8 cellular contexts compared by ENCODE assay signal in genomic region chr1:52726265-52727113, GRCh38. TPM values are rescaled to one million over a fixed set of nuclear protein-coding genes. Genes with fewer than 3 reads are reported as not detected.
DNase-seq lines count a peak whose midpoint lies in the region; ATAC-seq and TF ChIP-seq lines count a peak whose summit lies in the region.

TSS of gene ZYG11B (plus strand) at chr1:52726453. CDS start at chr1:52726654, 201 bp downstream.

- peak within 1 kb of the TSS; percentile 54 for H3K9ac ChIP-seq in rectal smooth muscle tissue (ENCODE audit: low read length)

- H3K9me3 ChIP-seq in ascending aorta, result no peaks in the 10 kb centered on the region
- H3K9me3 ChIP-seq in right cardiac atrium (ENCODE audit: control insufficient read depth, low read length), result no peaks in the 10 kb centered on the region
- H3K9me3 ChIP-seq in vagina, result no peaks in the 10 kb centered on the region

- peak; percentile 95 for ATAC-seq in GM18505 (IDR thresholded peaks at IDR 0.05; ENCODE audit: unreplicated experiment)
- peak; percentile 93 for ATAC-seq in HG02970 (IDR thresholded peaks at IDR 0.05; ENCODE audit: low FRiP score, unreplicated experiment)
- ATAC-seq in right cardiac atrium, result peak; percentile 97 to 98

- WGBS in right cardiac atrium, result under 1% methylated on average over 59 of the region's 59 CpGs

- no peak for TF ChIP-seq CTCF in ascending aorta (IDR thresholded peaks at IDR 0.05)
- no peak for TF ChIP-seq CTCF in vagina (IDR thresholded peaks at IDR 0.05)

- H3K27ac ChIP-seq in ascending aorta (peak within 1 kb of the TSS; percentile 69 to 82), right cardiac atrium (ENCODE audit: low read length) (peak within 1 kb of the TSS; percentile 91), rectal smooth muscle tissue (ENCODE audit: low read depth, low read length) (peak within 1 kb of the TSS; percentile 78), vagina (peak within 1 kb of the TSS; percentile 88)

- no peaks in the 10 kb centered on the region for H3K36me3 ChIP-seq in ascending aorta
- H3K36me3 ChIP-seq in rectal smooth muscle tissue (ENCODE audit: control insufficient read depth, insufficient read depth, low read length), result no peaks in the 10 kb centered on the region
- no peaks in the 10 kb centered on the region for H3K36me3 ChIP-seq in vagina

- peak within 1 kb of the TSS; percentile 90 to 91 for H3K4me3 ChIP-seq in ascending aorta
- H3K4me3 ChIP-seq in right cardiac atrium (ENCODE audit: low read length), result peak within 1 kb of the TSS; percentile 80
- peak within 1 kb of the TSS; percentile 90 for H3K4me3 ChIP-seq in rectal smooth muscle tissue (ENCODE audit: low read length)
- H3K4me3 ChIP-seq in vagina, result peak within 1 kb of the TSS; percentile 87 to 92

- H3K27me3 ChIP-seq in ascending aorta (no peaks in the 10 kb centered on the region), right cardiac atrium (ENCODE audit: control insufficient read depth, insufficient read depth) (no peaks in the 10 kb centered on the region), rectal smooth muscle tissue (ENCODE audit: control insufficient read depth, insufficient read depth, low read length) (no peaks in the 10 kb centered on the region), vagina (no peaks in the 10 kb centered on the region)

- intact Hi-C loops in T-helper 2 cell treated with Interferon-gamma antibody and Interleukin-4, amounts not matched to agents 100 ng/mL and 5 ng/mL, for 36 hours (cut with micrococcal nuclease), result loop anchor here (1.0 to 10.0 kb wide), 9 partner anchors 23 to 1764 kb away; partner anchors contain the start of genes CC2D1B, COA7, CZIB and FAF1
- intact Hi-C loops in ascending aorta (cut with DNase I), result loop anchor here (1.0 to 10.0 kb wide), 2 partner anchors 23 to 198 kb away; partner anchors contain the start of genes ECHDC2 and SCP2
- intact Hi-C loops in right cardiac atrium (cut with DNase I), result no loop called here
- intact Hi-C loops in vagina (cut with DNase I), result no loop called here

- TF ChIP-seq POLR2A in GM18505 (IDR thresholded peaks at IDR 0.05; ENCODE audit: borderline replicate concordance, extremely low read depth, insufficient read depth, insufficient read length) (peak; percentile 70), vagina (IDR thresholded peaks at IDR 0.05) (peak in 1 of 2 donors; percentile 67)

- H3K4me1 ChIP-seq in ascending aorta, result peaks cover 7 to 8% of the 10 kb centered on the region in 2 donors
- peaks cover 4% of the 10 kb centered on the region for H3K4me1 ChIP-seq in right cardiac atrium (ENCODE audit: control insufficient read depth, insufficient read depth, low read length)
- peaks cover 8% of the 10 kb centered on the region for H3K4me1 ChIP-seq in rectal smooth muscle tissue (ENCODE audit: control insufficient read depth, insufficient read depth, low read length)
- H3K4me1 ChIP-seq in vagina, result peaks cover 33% of the 10 kb centered on the region

- DNase-seq in NCI-H1930 (lab: John Stamatoyannopoulos, UW) (peak; percentile 78 to 88), ascending aorta (ENCODE audit: low spot score in 2 of 2) (peak; percentile 38 to 92), right cardiac atrium (peak; percentile 91 to 96 (median 96)), vagina (ENCODE audit: extremely low spot score in 2 of 2) (peak; percentile 90 to 97)

RNA-seq across cellular contexts. Expression of gene ZYG11B, which starts in this region (rescaled TPM):
- 13.3 and 13.6 TPM in 2 replicates for total RNA-seq in T-helper 2 cell treated with Interferon-gamma antibody and Interleukin-4, amounts not matched to agents 100 ng/mL and 5 ng/mL, for 36 hours
- total RNA-seq in ascending aorta (17.5 TPM), right cardiac atrium (10 to 100 TPM; 41.9 to 58.7 (median 54.7) TPM), vagina (30.4 TPM)
- polyA plus RNA-seq in right cardiac atrium, result 17.8 TPM

Comparison
In these comparisons a context has a peak if more than half of its experiments do, and no peak if none do; other contexts are left out.
1. Peak in every context shown above with its lines: DNase-seq, ATAC-seq, H3K4me3 ChIP-seq and H3K27ac ChIP-seq.
2. intact Hi-C loops: an anchor here in T-helper 2 cell treated with Interferon-gamma antibody and Interleukin-4, amounts not matched to agents 100 ng/mL and 5 ng/mL, for 36 hours (1.0 to 10.0 kb wide) and ascending aorta (1.0 to 10.0 kb wide); none called in right cardiac atrium and vagina.